ENCODE assay signal across 10 cellular contexts in the genomic region with DNA sequence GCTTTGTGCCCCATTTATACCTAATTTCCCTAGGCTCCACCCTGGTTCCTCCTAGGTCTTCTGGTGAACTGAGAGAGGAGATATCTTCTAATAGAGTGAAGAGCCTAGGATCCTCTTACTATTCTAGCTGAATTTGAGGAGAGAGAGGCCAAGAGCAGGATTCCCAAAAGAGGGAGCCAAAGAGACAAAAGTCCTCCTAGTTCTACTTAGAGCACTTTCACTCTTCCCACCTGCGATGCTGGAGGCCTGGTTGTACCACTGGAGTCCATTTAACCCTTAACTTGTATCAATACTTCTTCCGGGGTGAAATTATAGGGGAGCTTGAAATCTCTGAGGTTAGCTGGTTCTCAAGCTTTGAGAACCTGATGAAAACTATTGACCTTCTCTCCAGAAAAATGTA. TPM values are rescaled to one million over a fixed set of nuclear protein-coding genes. Genes with fewer than 3 reads are reported as not detected.
DNase-seq lines count a peak whose midpoint lies in the region; ATAC-seq, FAIRE-seq and TF ChIP-seq lines count a peak whose summit lies in the region.
"Had no signal": no experiment of that assay in that cellular context is flagged by ENCODE, and none has a peak within 500 bp of the region (broad histone marks: within the 10 kb centered on the region; RNA-seq: fewer than 3 reads in every experiment).

No MANE protein-coding gene starts in this region.

- H3K4me1 ChIP-seq in psoas muscle, result peaks cover 18% of the 10 kb centered on the region

- H3K9me3 ChIP-seq in psoas muscle, result no peaks in the 10 kb centered on the region

- DNase-seq in G401 (ENCODE audit: low spot score), result peak; percentile 31
- DNase-seq in RKO (ENCODE audit: low spot score), result peak; percentile 54
- DNase-seq in fibroblast of villous mesenchyme (ENCODE audit: low read depth), result peak; percentile 38
- DNase-seq in psoas muscle, result no peak
- no peak for DNase-seq in SKM-1 (lab: John Stamatoyannopoulos, UW; ENCODE audit: unreplicated experiment)
- DNase-seq in activated T-cell treated with anti-CD3 and anti-CD28 coated beads, Interleukin-2, amount 50 U/mL, for 1 hour, result no peak
- DNase-seq: activated naive CD8-positive, alpha-beta T cell treated with anti-CD3 and anti-CD28 coated beads for 36 hours; T-cell had no signal

- ATAC-seq in HG03354 (IDR thresholded peaks at IDR 0.05; ENCODE audit: poor library complexity, severe bottlenecking, unreplicated experiment) (no peak), psoas muscle (no peak)
- ATAC-seq: T-cell had no signal

- no peak overlapping the region for H3K27ac ChIP-seq in psoas muscle

- peak; percentile 46 for FAIRE-seq in A204.1 (lab: Jason Lieb, UNC)

- H3K36me3 ChIP-seq in psoas muscle (ENCODE audit: insufficient read depth in 1 of 2, low read depth in 1 of 2), result no peaks in the 10 kb centered on the region

- H3K4me3 ChIP-seq in fibroblast of villous mesenchyme (ENCODE audit: low read depth, low read length) (no peak overlapping the region), psoas muscle (no peak overlapping the region)

- 44 to 51% (median 47%) methylated on average over 2 of the region's 2 CpGs for WGBS in psoas muscle, 3 donors

- in situ Hi-C loops in G401 (cut with HindIII; ENCODE audit: low sequenced_read_pairs), result no loop called here

- TF ChIP-seq CTCF in fibroblast of villous mesenchyme (IDR thresholded peaks at IDR 0.05; ENCODE audit: insufficient read depth, low read depth, low read length), result peak; percentile 51
- TF ChIP-seq CTCF in psoas muscle (IDR thresholded peaks at IDR 0.05), result no peak

- intact Hi-C loops in psoas muscle (cut with DNase I), result loop anchor here in 1 of 2 donors (5.0 to 10.0 kb wide), 2 partner anchors 311 to 349 kb away; a partner anchor contains a TSS

- H3K27me3 ChIP-seq in psoas muscle (ENCODE audit: insufficient read depth in 3 of 3, low read length in 2 of 3), result no peaks in the 10 kb centered on the region

RNA-seq across cellular contexts. Expression of a gene that starts 3.4 kb away (rescaled TPM):
- total RNA-seq in G401 (2014; rRNA removed; shearing (Covaris generic)), result 4.5 and 6.4 TPM in 2 replicates
- total RNA-seq in fibroblast of villous mesenchyme, result 16.1 and 19.0 TPM in 2 replicates
- 100 to 1,000 TPM; 107 to 168 (median 140) TPM for total RNA-seq in psoas muscle
- 10 to 100 TPM; 28.0 to 67.4 (median 43.4) TPM for polyA plus RNA-seq in psoas muscle

RNA-seq across cellular contexts. Expression of a gene that starts 8.1 kb away (rescaled TPM):
- total RNA-seq in G401 (2014; rRNA removed; shearing (Covaris generic)), result 0.06 and 0.07 TPM in 2 replicates
- under 0.01 and 0.32 TPM in 2 replicates for total RNA-seq in fibroblast of villous mesenchyme
- total RNA-seq in psoas muscle, result under 1 TPM in 1 of 4 donors, not detected in 3; 0.67 TPM
- polyA plus RNA-seq in psoas muscle, result under 1 TPM in 2 of 3 donors, not detected in 1; 0.10 to 0.17 TPM

Comparison
In these comparisons a context has a peak if more than half of its experiments do, and no peak if none do; other contexts are left out.
1. DNase-seq: peak in G401 (single experiment), RKO (single experiment) and fibroblast of villous mesenchyme (single experiment); none in psoas muscle (0 of 2), SKM-1 (single experiment) and activated T-cell treated with anti-CD3 and anti-CD28 coated beads, Interleukin-2, amount 50 U/mL, for 1 hour (single experiment).